8 cellular contexts compared by ENCODE assay signal in genomic region chr20:4820833-4821518, GRCh38. TPM values are rescaled to one million over a fixed set of nuclear protein-coding genes. Genes with fewer than 3 reads are reported as not detected.
DNase-seq lines count a peak whose midpoint lies in the region; ATAC-seq, FAIRE-seq and TF ChIP-seq lines count a peak whose summit lies in the region.

No MANE protein-coding gene starts in this region.

- TF ChIP-seq CTCF in RWPE2 (IDR thresholded peaks at IDR 0.05; ENCODE audit: poor library complexity, severe bottlenecking) (no peak), foreskin fibroblast (IDR thresholded peaks at IDR 0.05; ENCODE audit: low read depth, low read length) (no peak), hepatocyte (IDR thresholded peaks at IDR 0.05; ENCODE audit: poor library complexity) (no peak), pancreas (IDR thresholded peaks at IDR 0.05) (no peak)

- peak overlapping the region; percentile 85 for H3K4me3 Mint-ChIP-seq in activated CD4-positive, alpha-beta T cell treated with anti-CD3 and anti-CD28 coated beads, Interleukin-2, amount 10 ng/mL, durations not matched to agents 24 days and 14 days
- no peak overlapping the region for H3K4me3 Mint-ChIP-seq in activated CD4-positive, alpha-beta T cell treated with anti-CD3 and anti-CD28 coated beads for 36 hours

- H3K9me2 ChIP-seq in hepatocyte (replicated peaks; ENCODE audit: insufficient read depth) = no peaks in the 10 kb centered on the region

- no peak overlapping the region for H3K4me2 ChIP-seq in hepatocyte

- peaks cover 32% of the 10 kb centered on the region for H3K4me1 Mint-ChIP-seq in activated CD4-positive, alpha-beta T cell treated with anti-CD3 and anti-CD28 coated beads, Interleukin-2, amount 10 ng/mL, durations not matched to agents 24 days and 14 days
- peaks cover 39% of the 10 kb centered on the region for H3K4me1 Mint-ChIP-seq in activated CD4-positive, alpha-beta T cell treated with anti-CD3 and anti-CD28 coated beads for 36 hours

- H3K27ac ChIP-seq in RWPE2 (ENCODE audit: poor library complexity, severe bottlenecking) = no peak overlapping the region
- H3K27ac ChIP-seq in substantia nigra (ENCODE audit: low read depth, low read length, poor library complexity, severe bottlenecking) = peak overlapping the region; percentile 99
- no peak overlapping the region for H3K27ac ChIP-seq in hepatocyte
- no peak overlapping the region for H3K27ac ChIP-seq in pancreas

- H3K4me1 ChIP-seq in RWPE2 (ENCODE audit: insufficient read depth, poor library complexity, severe bottlenecking) = no peaks in the 10 kb centered on the region
- H3K4me1 ChIP-seq in hepatocyte (ENCODE audit: insufficient read depth) = peaks cover 18% of the 10 kb centered on the region
- H3K4me1 ChIP-seq in pancreas = peaks cover 5 to 7% (median 5%) of the 10 kb centered on the region in 3 donors

- H3K9me3 ChIP-seq in RWPE2 (ENCODE audit: severe bottlenecking) = no peaks in the 10 kb centered on the region
- H3K9me3 ChIP-seq in hepatocyte (ENCODE audit: low read depth) = no peaks in the 10 kb centered on the region
- H3K9me3 ChIP-seq in pancreas = no peaks in the 10 kb centered on the region

- WGBS in hepatocyte (ENCODE audit: low lambda C conversion rate, missing lambda C conversion rate) = 84% methylated on average over 14 of the region's 14 CpGs
- 78 to 87% methylated on average over 14 of the region's 14 CpGs for WGBS in pancreas, 2 donors

- no peaks in the 10 kb centered on the region for H3K9me3 Mint-ChIP-seq in activated CD4-positive, alpha-beta T cell treated with anti-CD3 and anti-CD28 coated beads, Interleukin-2, amount 10 ng/mL, durations not matched to agents 24 days and 14 days
- no peaks in the 10 kb centered on the region for H3K9me3 Mint-ChIP-seq in activated CD4-positive, alpha-beta T cell treated with anti-CD3 and anti-CD28 coated beads for 36 hours (ENCODE audit: low read depth)

- H4K20me1 ChIP-seq in hepatocyte (ENCODE audit: insufficient read depth, poor library complexity, severe bottlenecking) = no peaks in the 10 kb centered on the region

- intact Hi-C loops in activated CD4-positive, alpha-beta T cell treated with anti-CD3 and anti-CD28 coated beads, Interleukin-2, amount 10 ng/mL, durations not matched to agents 24 days and 14 days (cut with micrococcal nuclease) = no loop called here
- intact Hi-C loops in activated CD4-positive, alpha-beta T cell treated with anti-CD3 and anti-CD28 coated beads for 36 hours (cut with DNase I, micrococcal nuclease) = no loop called here
- intact Hi-C loops in pancreas (cut with DNase I) = no loop called here

- ATAC-seq in activated CD4-positive, alpha-beta T cell treated with anti-CD3 and anti-CD28 coated beads for 36 hours = no peak
- ATAC-seq in RWPE2 (ENCODE audit: low read depth) = peak; percentile 49
- no peak for ATAC-seq in pancreas

- POLR2A ChIA-PET in activated CD4-positive, alpha-beta T cell treated with anti-CD3 and anti-CD28 coated beads for 36 hours (lab: Charles Lee) = no interaction called here

- H3K4me3 ChIP-seq in RWPE2 (ENCODE audit: severe bottlenecking) = no peak overlapping the region
- peak overlapping the region in 1 of 2 donors; percentile 4 for H3K4me3 ChIP-seq in foreskin fibroblast (ENCODE audit: low read depth in 1 of 2, low read length in 2 of 2)
- no peak overlapping the region for H3K4me3 ChIP-seq in hepatocyte
- peak overlapping the region in 1 of 4 donors; percentile 74 for H3K4me3 ChIP-seq in pancreas

- no peaks in the 10 kb centered on the region for H3K36me3 ChIP-seq in RWPE2 (ENCODE audit: low read depth)
- no peaks in the 10 kb centered on the region for H3K36me3 ChIP-seq in hepatocyte (replicated peaks; ENCODE audit: insufficient read depth, low read depth)
- H3K36me3 ChIP-seq in pancreas = no peaks in the 10 kb centered on the region

- H3K27ac Mint-ChIP-seq in activated CD4-positive, alpha-beta T cell treated with anti-CD3 and anti-CD28 coated beads, Interleukin-2, amount 10 ng/mL, durations not matched to agents 24 days and 14 days = no peak overlapping the region
- H3K27ac Mint-ChIP-seq in activated CD4-positive, alpha-beta T cell treated with anti-CD3 and anti-CD28 coated beads for 36 hours = no peak overlapping the region

- H3K79me2 ChIP-seq in hepatocyte = no peaks in the 10 kb centered on the region

- DNase-seq in activated CD4-positive, alpha-beta T cell treated with anti-CD3 and anti-CD28 coated beads, Interleukin-2, amount 10 ng/mL, durations not matched to agents 24 days and 14 days = no peak
- DNase-seq in activated CD4-positive, alpha-beta T cell treated with anti-CD3 and anti-CD28 coated beads for 36 hours = no peak
- no peak for DNase-seq in RWPE2 (ENCODE audit: low spot score)
- peak; percentile 74 to 92 for DNase-seq in foreskin fibroblast
- DNase-seq in substantia nigra (lab: John Stamatoyannopoulos, UW) = peak in 45 of 49 donors; percentile 30 to 88 (median 69)
- no peak for DNase-seq in hepatocyte (ENCODE audit: low spot score)
- DNase-seq in pancreas = no peak
- no peak for DNase-seq in CD1c-positive myeloid dendritic cell (ENCODE audit: extremely low spot score)

- CTCF ChIA-PET in activated CD4-positive, alpha-beta T cell treated with anti-CD3 and anti-CD28 coated beads for 36 hours (lab: Charles Lee) = interaction anchor here (1.0 kb wide), 1 partner anchor 49 kb away, joined by 3 read pairs; no protein-coding TSS in a partner anchor

- no peak for FAIRE-seq in pancreas (lab: Jason Lieb, UNC)

- H3K36me3 Mint-ChIP-seq in activated CD4-positive, alpha-beta T cell treated with anti-CD3 and anti-CD28 coated beads, Interleukin-2, amount 10 ng/mL, durations not matched to agents 24 days and 14 days (ENCODE audit: low read depth) = peaks cover 43% of the 10 kb centered on the region
- H3K36me3 Mint-ChIP-seq in activated CD4-positive, alpha-beta T cell treated with anti-CD3 and anti-CD28 coated beads for 36 hours (ENCODE audit: low read depth) = peaks cover 38% of the 10 kb centered on the region

- H2AFZ ChIP-seq in hepatocyte = no peak overlapping the region

- H3K27me3 ChIP-seq in RWPE2 (ENCODE audit: insufficient read depth, poor library complexity, severe bottlenecking) (peaks cover 29% of the 10 kb centered on the region), hepatocyte (peaks cover 21% of the 10 kb centered on the region), pancreas (no peaks in the 10 kb centered on the region)

- H3K27me3 Mint-ChIP-seq in activated CD4-positive, alpha-beta T cell treated with anti-CD3 and anti-CD28 coated beads, Interleukin-2, amount 10 ng/mL, durations not matched to agents 24 days and 14 days = no peaks in the 10 kb centered on the region
- no peaks in the 10 kb centered on the region for H3K27me3 Mint-ChIP-seq in activated CD4-positive, alpha-beta T cell treated with anti-CD3 and anti-CD28 coated beads for 36 hours

RNA-seq across cellular contexts. Expression of gene RASSF2, which starts 2.4 kb away (rescaled TPM):
- 38.1 and 38.5 TPM in 2 replicates for total RNA-seq in activated CD4-positive, alpha-beta T cell treated with anti-CD3 and anti-CD28 coated beads, Interleukin-2, amount 10 ng/mL, durations not matched to agents 24 days and 14 days
- 10 to 100 TPM; 49.1 to 53.7 TPM for total RNA-seq in activated CD4-positive, alpha-beta T cell treated with anti-CD3 and anti-CD28 coated beads for 36 hours
- total RNA-seq in hepatocyte (5.0 and 5.1 TPM in 2 replicates), pancreas (1 to 10 TPM in 4 of 6 donors, under 1 TPM in 2; 0.46 to 8.1 (median 2.4) TPM)
- polyA plus RNA-seq in hepatocyte (0.92 and 3.8 TPM in 2 replicates), pancreas (1 to 10 TPM; 1.2 to 1.6 TPM)

Comparison
In these comparisons a context has a peak if more than half of its experiments do, and no peak if none do; other contexts are left out.
1. DNase-seq: peak in foreskin fibroblast (2 of 2) and substantia nigra (45 of 49); none in activated CD4-positive, alpha-beta T cell treated with anti-CD3 and anti-CD28 coated beads, Interleukin-2, amount 10 ng/mL, durations not matched to agents 24 days and 14 days (single experiment), activated CD4-positive, alpha-beta T cell treated with anti-CD3 and anti-CD28 coated beads for 36 hours (single experiment), RWPE2 (single experiment), hepatocyte (single experiment), pancreas (0 of 6) and CD1c-positive myeloid dendritic cell (single experiment).